Comparison of ENCODE assay signal across 8 cellular contexts in the genomic region with DNA sequence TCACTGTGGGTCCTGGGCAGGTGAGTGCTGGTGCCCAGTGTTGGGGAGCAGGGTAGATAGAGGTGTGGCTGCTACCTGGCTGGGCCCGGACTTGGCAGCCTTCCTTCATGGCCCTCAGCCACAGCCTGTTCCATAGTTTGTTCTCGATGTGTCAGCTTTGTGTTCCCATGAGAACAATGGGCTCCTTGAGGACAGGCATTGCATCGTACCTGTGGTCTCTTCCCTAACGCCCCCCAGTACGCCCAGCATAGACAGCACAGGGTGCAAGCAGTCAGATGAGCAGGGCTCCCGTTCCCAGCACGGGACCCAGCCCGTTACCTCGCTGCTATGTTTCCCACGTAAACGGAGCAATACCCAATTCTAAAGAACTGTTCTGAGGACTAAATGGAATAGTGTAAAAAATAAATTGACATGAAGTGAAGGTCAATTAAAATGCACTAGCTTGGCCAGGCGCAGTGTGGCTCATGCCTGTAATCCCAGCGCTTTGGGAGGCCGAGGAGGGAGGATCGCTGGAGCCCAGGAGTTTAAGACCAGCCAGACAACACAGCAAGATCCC. TPM values are rescaled to one million over a fixed set of nuclear protein-coding genes. Genes with fewer than 3 reads are reported as not detected.
A peak's percentile ranks its signal among the peaks of the same experiment; 100 is the strongest.
DNase-seq lines count a peak whose midpoint lies in the region; ATAC-seq, FAIRE-seq and TF ChIP-seq lines count a peak whose summit lies in the region.

No MANE protein-coding gene starts in this region.

- peaks cover 40% of the 10 kb centered on the region for H3K4me1 ChIP-seq in CD8-positive, alpha-beta memory T cell (ENCODE audit: insufficient read depth, low read length)
- peaks cover 18% of the 10 kb centered on the region for H3K4me1 ChIP-seq in PC-9 (replicated peaks; ENCODE audit: insufficient read depth)
- peaks cover 19 to 40% (median 22%) of the 10 kb centered on the region in 3 donors for H3K4me1 ChIP-seq in esophagus squamous epithelium
- peaks cover 6 to 12% (median 6%) of the 10 kb centered on the region in 3 donors for H3K4me1 ChIP-seq in pancreas

- H3K36me3 ChIP-seq in CD8-positive, alpha-beta memory T cell (ENCODE audit: insufficient read depth, low read length) = peaks cover 2% of the 10 kb centered on the region
- no peaks in the 10 kb centered on the region for H3K36me3 ChIP-seq in PC-9 (ENCODE audit: low read depth)
- peaks cover 0 to 11% (median 5%) of the 10 kb centered on the region in 3 donors for H3K36me3 ChIP-seq in esophagus squamous epithelium
- no peaks in the 10 kb centered on the region for H3K36me3 ChIP-seq in pancreas

- no peak for TF ChIP-seq POLR2A in esophagus squamous epithelium (IDR thresholded peaks at IDR 0.05)

- H4K20me1 ChIP-seq in PC-9 (ENCODE audit: insufficient read depth) = peaks cover 15% of the 10 kb centered on the region

- peak overlapping the region; percentile 84 for H2AFZ ChIP-seq in PC-9

- CTCF ChIA-PET in CD8-positive, alpha-beta memory T cell (lab: Charles Lee) = interaction anchor here (1.2 to 14.1 kb wide), 5 partner anchors 8 to 199 kb away, joined by 4 to 194 read pairs (median 7); no protein-coding TSS in a partner anchor
- CTCF ChIA-PET in PC-9 (lab: Charles Lee) = no interaction called here

- POLR2A ChIA-PET in CD8-positive, alpha-beta memory T cell (lab: Charles Lee) = no interaction called here
- POLR2A ChIA-PET in PC-9 (lab: Charles Lee; ENCODE audit: unreplicated experiment) = no interaction called here

- FAIRE-seq in pancreas (lab: Jason Lieb, UNC) = no peak

- peak overlapping the region in 7 of 8 donors; percentile 60 to 92 (median 80) for H3K27ac Mint-ChIP-seq in CD8-positive, alpha-beta memory T cell

- H3K4me3 Mint-ChIP-seq in CD8-positive, alpha-beta memory T cell = peak overlapping the region; percentile 86 to 99 (median 89)

- peak overlapping the region; percentile 91 for H3K4me2 ChIP-seq in PC-9

- no peaks in the 10 kb centered on the region for H3K9me3 Mint-ChIP-seq in CD8-positive, alpha-beta memory T cell

- TF ChIP-seq CTCF in PC-9 (conservative IDR thresholded peaks at IDR 0.05) (no peak), esophagus squamous epithelium (IDR thresholded peaks at IDR 0.05) (no peak), pancreas (IDR thresholded peaks at IDR 0.05) (no peak)

- H3K79me2 ChIP-seq in PC-9 (ENCODE audit: low read depth) = peaks cover 42% of the 10 kb centered on the region

- 75 to 77% methylated on average over 11 to 12 of the region's 15 CpGs for WGBS in esophagus squamous epithelium, 2 donors
- WGBS in pancreas, 2 donors = 72 to 75% methylated on average over 15 of the region's 15 CpGs

- peaks cover 0 to 1% of the 10 kb centered on the region in 2 donors for H3K27me3 Mint-ChIP-seq in CD8-positive, alpha-beta memory T cell

- H3K4me3 ChIP-seq in CD8-positive, alpha-beta memory T cell (ENCODE audit: low read length) = peak overlapping the region; percentile 86
- peak overlapping the region; percentile 74 for H3K4me3 ChIP-seq in PC-9
- H3K4me3 ChIP-seq in esophagus squamous epithelium = peak overlapping the region; percentile 85 to 100 (median 94)
- H3K4me3 ChIP-seq in pancreas = peak overlapping the region; percentile 90 to 98 (median 98)

- peaks cover 32 to 45% (median 39%) of the 10 kb centered on the region in 3 donors for H3K4me1 Mint-ChIP-seq in CD8-positive, alpha-beta memory T cell

- intact Hi-C loops in PC-9 (cut with micrococcal nuclease; ENCODE audit: unreplicated experiment) = loop anchor here (10.0 kb wide), 1 partner anchor 424 kb away; no protein-coding TSS in a partner anchor
- intact Hi-C loops in esophagus squamous epithelium (cut with DNase I) = no loop called here
- intact Hi-C loops in pancreas (cut with DNase I) = loop anchor here in 1 of 3 donors (10.0 kb wide), 1 partner anchor 134 kb away; the partner anchor contains the start of gene UBE2G2

- H3K9me2 ChIP-seq in PC-9 (ENCODE audit: insufficient read depth) = no peaks in the 10 kb centered on the region

- ATAC-seq in pancreas = peak in 2 of 4 donors; percentile 3 to 9
- ATAC-seq in GM19455 (IDR thresholded peaks at IDR 0.05; ENCODE audit: unreplicated experiment) = no peak
- ATAC-seq in HG02840 (IDR thresholded peaks at IDR 0.05; ENCODE audit: low FRiP score, unreplicated experiment) = no peak

- peaks cover 0 to 26% (median 0%) of the 10 kb centered on the region in 3 donors for H3K36me3 Mint-ChIP-seq in CD8-positive, alpha-beta memory T cell

- peak in 1 of 5 donors; percentile 38 for DNase-seq in CD8-positive, alpha-beta memory T cell
- no peak for DNase-seq in PC-9
- no peak for DNase-seq in esophagus squamous epithelium (lab: John Stamatoyannopoulos, UW)
- DNase-seq in pancreas = no peak
- no peak for DNase-seq in KG1 (lab: John Stamatoyannopoulos, UW)
- DNase-seq in NCI-H69 (lab: John Stamatoyannopoulos, UW) = no peak

- H3K9me3 ChIP-seq in CD8-positive, alpha-beta memory T cell (ENCODE audit: low read length) = no peaks in the 10 kb centered on the region
- H3K9me3 ChIP-seq in PC-9 (ENCODE audit: insufficient read depth, low read depth) (no peaks in the 10 kb centered on the region), esophagus squamous epithelium (no peaks in the 10 kb centered on the region), pancreas (no peaks in the 10 kb centered on the region)

- peak overlapping the region; percentile 70 for H3K27ac ChIP-seq in CD8-positive, alpha-beta memory T cell (ENCODE audit: low read depth, low read length)
- H3K27ac ChIP-seq in PC-9 (0 out of 2 replicates have a peak overlapping the region, but pooled peaks have one; percentile 34), esophagus squamous epithelium (peak overlapping the region; percentile 36 to 81 (median 76)), pancreas (peak overlapping the region in 1 of 4 donors; percentile 27)

- H3F3A ChIP-seq in PC-9 (ENCODE audit: insufficient read depth, low read depth) = no peaks in the 10 kb centered on the region; the same call in 1 of the 2 replicates

- BruUV-seq in PC-9 (replicated peaks; lab: Mats Ljungman, UMichigan) = TSS peak; percentile 71

- H3K27me3 ChIP-seq in CD8-positive, alpha-beta memory T cell (ENCODE audit: insufficient read depth, low read length, poor library complexity, severe bottlenecking) = no peaks in the 10 kb centered on the region
- H3K27me3 ChIP-seq in PC-9 (ENCODE audit: insufficient read depth, low read depth) (no peaks in the 10 kb centered on the region), esophagus squamous epithelium (peaks cover 0 to 13% (median 0%) of the 10 kb centered on the region in 4 donors), pancreas (no peaks in the 10 kb centered on the region)

RNA-seq across cellular contexts. Expression of gene SLX9, which starts 0.8 kb away (rescaled TPM):
- total RNA-seq in CD8-positive, alpha-beta memory T cell = 10 to 100 TPM; 68.1 to 71.1 TPM
- polyA plus RNA-seq in CD8-positive, alpha-beta memory T cell = 14.3 TPM
- 22.8 and 30.4 TPM in 2 replicates for total RNA-seq in PC-9 (2021)
- total RNA-seq in esophagus squamous epithelium = 10 to 100 TPM; 10.2 to 16.1 (median 11.1) TPM
- 10 to 100 TPM; 12.3 to 21.7 (median 14.5) TPM for total RNA-seq in pancreas
- polyA plus RNA-seq in pancreas = 10 to 100 TPM; 10.5 to 12.4 TPM

RNA-seq across cellular contexts. Expression of gene ITGB2, which starts 18.4 kb away (rescaled TPM):
- total RNA-seq in CD8-positive, alpha-beta memory T cell = 100 to 1,000 TPM; 159 to 165 TPM
- polyA plus RNA-seq in CD8-positive, alpha-beta memory T cell = 847 TPM
- total RNA-seq in PC-9 (2021) (3.6 and 6.0 TPM in 2 replicates), esophagus squamous epithelium (10 to 100 TPM in 2 of 4 donors, 1 to 10 TPM in 2; 6.6 to 47.1 (median 18.5) TPM), pancreas (10 to 100 TPM in 3 of 6 donors, 1 to 10 TPM in 3; 1.1 to 88.0 (median 14.8) TPM)
- 10 to 100 TPM in 1 of 2 donors, 1 to 10 TPM in 1; 5.1 to 15.1 TPM for polyA plus RNA-seq in pancreas
